Comparison of ENCODE assay signal across 1 cellular context in genomic region chr3:197000211-197000610, GRCh38.
TF ChIP-seq lines count a peak whose summit lies in the region.

No MANE protein-coding gene starts in this region.

TF ChIP-seq in HepG2, 621 proteins besides CTCF, POLR2A, EP300 and RAD21:
- TF ChIP-seq FOXJ3 (CRISPR knock-in tag; IDR thresholded peaks at IDR 0.05; ENCODE audit: borderline replicate concordance) (no peak), ZNF800 (CRISPR knock-in tag; IDR thresholded peaks at IDR 0.05) (no peak), FIP1L1 (IDR thresholded peaks at IDR 0.05; ENCODE audit: borderline replicate concordance, insufficient read depth, low read depth, low read length) (no peak), ZNF280B (CRISPR knock-in tag; IDR thresholded peaks at IDR 0.05; ENCODE audit: borderline replicate concordance) (no peak), ZNF33A (CRISPR knock-in tag; IDR thresholded peaks at IDR 0.05; ENCODE audit: borderline replicate concordance) (no peak), ADNP (CRISPR knock-in tag; IDR thresholded peaks at IDR 0.05) (no peak), FLYWCH1 (CRISPR knock-in tag; IDR thresholded peaks at IDR 0.05) (no peak), ZNF34 (CRISPR knock-in tag; IDR thresholded peaks at IDR 0.05; ENCODE audit: borderline replicate concordance) (no peak), ZSCAN29 (CRISPR knock-in tag; conservative IDR thresholded peaks at IDR 0.05) (no peak), MLX (CRISPR knock-in tag; IDR thresholded peaks at IDR 0.05) (no peak), ZNF414 (CRISPR knock-in tag; IDR thresholded peaks at IDR 0.05) (no peak), IRF9 (CRISPR knock-in tag; IDR thresholded peaks at IDR 0.05; ENCODE audit: borderline replicate concordance) (no peak), ZNF761 (CRISPR knock-in tag; conservative IDR thresholded peaks at IDR 0.05) (no peak), ZNF350 (CRISPR knock-in tag; IDR thresholded peaks at IDR 0.05; ENCODE audit: borderline replicate concordance, low read depth) (no peak), ZFP36 (IDR thresholded peaks at IDR 0.05; ENCODE audit: borderline replicate concordance, low read depth, low read length, partially characterized antibody) (no peak), CREBL2 (CRISPR knock-in tag; IDR thresholded peaks at IDR 0.05; ENCODE audit: borderline replicate concordance) (no peak), ZBTB14 (CRISPR knock-in tag; IDR thresholded peaks at IDR 0.05) (no peak), RFX1 (IDR thresholded peaks at IDR 0.05) (no peak), ZNF205 (CRISPR knock-in tag; IDR thresholded peaks at IDR 0.05) (no peak)
